Comparison of ENCODE assay signal across 14 cellular contexts in the genomic region with DNA sequence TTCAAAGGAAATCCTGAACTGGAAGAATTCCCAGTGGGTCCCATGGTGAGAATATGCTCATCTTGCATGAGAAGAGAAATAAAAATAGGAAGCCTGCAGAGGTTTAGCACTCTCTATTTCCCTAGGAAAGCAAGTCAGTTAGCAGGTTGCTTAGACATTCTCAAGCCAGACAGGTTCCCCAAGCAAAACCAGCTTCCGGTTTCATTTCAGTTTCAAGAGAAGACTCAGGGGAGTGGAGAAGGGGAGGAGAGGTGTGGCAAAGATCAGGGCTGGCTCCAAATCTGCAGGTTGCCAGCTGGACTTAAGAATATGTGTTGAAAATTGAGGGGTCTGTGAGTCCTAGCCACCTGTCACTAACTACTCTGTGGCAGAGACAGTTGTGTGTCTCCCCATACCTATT.
DNase-seq lines count a peak whose midpoint lies in the region; ATAC-seq lines count a peak whose summit lies in the region.
"Had no signal": no experiment of that assay in that cellular context is flagged by ENCODE, and none has a peak within 500 bp of the region (broad histone marks: within the 10 kb centered on the region; RNA-seq: fewer than 3 reads in every experiment).

No MANE protein-coding gene starts in this region.

- intact Hi-C loops in activated naive CD4-positive, alpha-beta T cell treated with anti-CD3 and anti-CD28 coated beads for 36 hours (cut with micrococcal nuclease), result no loop called here
- intact Hi-C loops in Right ventricle myocardium inferior (cut with DNase I), result no loop called here

- CTCF ChIA-PET in activated naive CD4-positive, alpha-beta T cell treated with anti-CD3 and anti-CD28 coated beads for 36 hours (lab: Charles Lee), result interaction anchor here (0.8 to 1.6 kb wide), 5 partner anchors 13 to 558 kb away, joined by 3 to 5 read pairs (median 3); no protein-coding TSS in a partner anchor

- ATAC-seq in HG02588 (IDR thresholded peaks at IDR 0.05; ENCODE audit: unreplicated experiment) (peak; percentile 75), HG03378 (IDR thresholded peaks at IDR 0.05; ENCODE audit: unreplicated experiment) (peak; percentile 83), naive B cell (ENCODE audit: low read depth in 2 of 2) (peak in 1 of 2 donors; percentile 90), Right ventricle myocardium inferior (no peak)
- no peak for ATAC-seq in activated CD4-positive, CD25-positive, alpha-beta regulatory T cell treated with anti-CD3 and anti-CD28 coated beads, Interleukin-2, amount 50 U/mL, for 24 hours

- H3K36me3 Mint-ChIP-seq in activated naive CD4-positive, alpha-beta T cell treated with anti-CD3 and anti-CD28 coated beads for 36 hours (ENCODE audit: low read depth), result no peaks in the 10 kb centered on the region
- no peaks in the 10 kb centered on the region for H3K36me3 Mint-ChIP-seq in naive B cell

- peaks cover 9% of the 10 kb centered on the region for H3K4me1 Mint-ChIP-seq in activated naive CD4-positive, alpha-beta T cell treated with anti-CD3 and anti-CD28 coated beads for 36 hours (ENCODE audit: low read depth)
- peaks cover 7 to 26% (median 8%) of the 10 kb centered on the region in 3 donors for H3K4me1 Mint-ChIP-seq in naive B cell

- H3K27ac Mint-ChIP-seq in activated naive CD4-positive, alpha-beta T cell treated with anti-CD3 and anti-CD28 coated beads for 36 hours, result no peak overlapping the region
- H3K27ac Mint-ChIP-seq in naive B cell, result peak overlapping the region in 4 of 6 donors; percentile 36 to 91 (median 56)
- H3K27ac Mint-ChIP-seq: T-helper 1 cell treated with Interleukin-12 subunit alpha and Interleukin-12 subunit beta and Interleukin-4 antibody, amounts not matched to agents 30 μg/mL and 1 μg/mL, for 36 hours had no signal

- H3K4me3 Mint-ChIP-seq in activated naive CD4-positive, alpha-beta T cell treated with anti-CD3 and anti-CD28 coated beads for 36 hours, result no peak overlapping the region
- peak overlapping the region in 3 of 8 donors; percentile 55 to 61 (median 60) for H3K4me3 Mint-ChIP-seq in naive B cell
- H3K4me3 Mint-ChIP-seq: T-helper 1 cell treated with Interleukin-12 subunit alpha and Interleukin-12 subunit beta and Interleukin-4 antibody, amounts not matched to agents 30 μg/mL and 1 μg/mL, for 36 hours had no signal

- H3K27me3 Mint-ChIP-seq in activated naive CD4-positive, alpha-beta T cell treated with anti-CD3 and anti-CD28 coated beads for 36 hours (ENCODE audit: low read depth), result no peaks in the 10 kb centered on the region
- peaks cover 0 to 21% (median 0%) of the 10 kb centered on the region in 3 donors for H3K27me3 Mint-ChIP-seq in naive B cell

- no peaks in the 10 kb centered on the region for H3K9me3 Mint-ChIP-seq in activated naive CD4-positive, alpha-beta T cell treated with anti-CD3 and anti-CD28 coated beads for 36 hours
- H3K9me3 Mint-ChIP-seq in naive B cell, result no peaks in the 10 kb centered on the region
- H3K9me3 Mint-ChIP-seq: T-helper 1 cell treated with Interleukin-12 subunit alpha and Interleukin-12 subunit beta and Interleukin-4 antibody, amounts not matched to agents 30 μg/mL and 1 μg/mL, for 36 hours had no signal

- peak; percentile 28 for DNase-seq in activated naive CD4-positive, alpha-beta T cell treated with anti-CD3 and anti-CD28 coated beads for 36 hours
- no peak for DNase-seq in activated naive CD4-positive, alpha-beta T cell treated with anti-CD3 and anti-CD28 coated beads, Interleukin-2, amount 50 U/mL, for 16 hours
- DNase-seq in naive B cell (peak; percentile 33), Right ventricle myocardium inferior (ENCODE audit: missing footprints) (no peak)
- no peak for DNase-seq in stimulated activated CD4-positive, alpha-beta T cell treated with anti-CD3 and anti-CD28 coated beads, Interleukin-4, amount 100 ng/mL, for 4 hours
- DNase-seq: DND-41; effector CD4-positive, alpha-beta T cell; occipital lobe; stimulated activated CD4-positive, alpha-beta T cell treated with anti-CD3 and anti-CD28 coated beads, Interleukin-2, amount 100 ng/mL, for 48 hours; stomach had no signal

Comparison
In these comparisons a context has a peak if more than half of its experiments do, and no peak if none do; other contexts are left out.
1. DNase-seq: peak in activated naive CD4-positive, alpha-beta T cell treated with anti-CD3 and anti-CD28 coated beads for 36 hours (single experiment) and naive B cell (single experiment); none in activated naive CD4-positive, alpha-beta T cell treated with anti-CD3 and anti-CD28 coated beads, Interleukin-2, amount 50 U/mL, for 16 hours (single experiment), Right ventricle myocardium inferior (single experiment) and stimulated activated CD4-positive, alpha-beta T cell treated with anti-CD3 and anti-CD28 coated beads, Interleukin-4, amount 100 ng/mL, for 4 hours (0 of 2).
2. ATAC-seq: peak in HG02588 (single experiment) and HG03378 (single experiment); none in activated CD4-positive, CD25-positive, alpha-beta regulatory T cell treated with anti-CD3 and anti-CD28 coated beads, Interleukin-2, amount 50 U/mL, for 24 hours (0 of 2) and Right ventricle myocardium inferior (single experiment).